ENCODE assay signal across 19 cellular contexts in genomic region chr20:50464725-50465650, GRCh38. TPM values are rescaled to one million over a fixed set of nuclear protein-coding genes. Genes with fewer than 3 reads are reported as not detected.
DNase-seq lines count a peak whose midpoint lies in the region; ATAC-seq, FAIRE-seq and TF ChIP-seq lines count a peak whose summit lies in the region.
"Had no signal": no experiment of that assay in that cellular context is flagged by ENCODE, and none has a peak within 500 bp of the region (broad histone marks: within the 10 kb centered on the region; RNA-seq: fewer than 3 reads in every experiment).

No MANE protein-coding gene starts in this region.

- no peaks in the 10 kb centered on the region for H3K9me1 ChIP-seq in IMR-90 (ENCODE audit: insufficient read depth, low read length)

- CTCF ChIA-PET in IMR-90 (lab: Yijun Ruan, JAX): interaction anchor here (0.7 to 1.7 kb wide), 2 partner anchors 180 to 277 kb away, joined by 3 to 12 read pairs; no protein-coding TSS in a partner anchor

- FAIRE-seq in astrocyte (lab: Jason Lieb, UNC): no peak
- FAIRE-seq: H54 had no signal

- no peaks in the 10 kb centered on the region for H3K27me3 ChIP-seq in BLaER1
- no peaks in the 10 kb centered on the region for H3K27me3 ChIP-seq in IMR-90 (ENCODE audit: control insufficient read depth, insufficient read depth, low read length)
- H3K27me3 ChIP-seq in astrocyte (ENCODE audit: insufficient read depth, low read length): no peaks in the 10 kb centered on the region
- no peaks in the 10 kb centered on the region for H3K27me3 ChIP-seq in osteoblast (ENCODE audit: insufficient read depth, low read length)
- H3K27me3 ChIP-seq: left lung, MG63, neutrophil, tibial nerve had no signal

- H2AK9ac ChIP-seq in IMR-90 (replicated peaks; ENCODE audit: low read depth, low read length, poor library complexity): no peak overlapping the region

- no peak overlapping the region for H3K27ac Mint-ChIP-seq in astrocyte (ENCODE audit: unreplicated experiment)
- H3K27ac Mint-ChIP-seq: activated CD4-positive, alpha-beta T cell treated with anti-CD3 and anti-CD28 coated beads, Interleukin-2, amount 10 ng/mL, durations not matched to agents 7 days and 5 days; activated naive CD8-positive, alpha-beta T cell treated with anti-CD3 and anti-CD28 coated beads, Interleukin-2, amount 50 U/mL, for 24 hours; activated T-cell treated with anti-CD3 and anti-CD28 coated beads, Interleukin-2, amount 50 U/mL, for 24 hours; WTC11 had no signal

- no CpG with 5 or more reads among the region's 14 CpGs for WGBS in IMR-90 (ENCODE audit: extremely low coverage in 2 of 2, insufficient read length in 1 of 2), 2 experiments

- H3K79me1 ChIP-seq in IMR-90 (ENCODE audit: low read depth in 1 of 2, low read length in 2 of 2): peaks cover 0 to 4% of the 10 kb centered on the region in 2 experiments; a peak in 2 of 4 replicates

- H3K9me3 ChIP-seq in BLaER1 (no peaks in the 10 kb centered on the region), IMR-90 (ENCODE audit: control insufficient read depth, insufficient read depth, low read length) (no peaks in the 10 kb centered on the region), astrocyte (ENCODE audit: insufficient read depth, low read depth, low read length) (no peaks in the 10 kb centered on the region), osteoblast (ENCODE audit: low read depth, low read length) (no peaks in the 10 kb centered on the region)
- H3K9me3 ChIP-seq: left lung, MG63, neutrophil, tibial nerve had no signal

- H3K27ac ChIP-seq in BLaER1 (no peak overlapping the region), IMR-90 (ENCODE audit: insufficient read depth, low read length) (no peak overlapping the region), astrocyte (ENCODE audit: low read depth, low read length) (no peak overlapping the region), osteoblast (ENCODE audit: low read depth, low read length) (no peak overlapping the region)
- H3K27ac ChIP-seq: C4-2B, left lung, neutrophil had no signal

- dilution Hi-C loops in IMR-90 (cut with HindIII; ENCODE audit: low sequenced_read_pairs, unreplicated experiment): no loop called here

- H2BK120ac ChIP-seq in IMR-90 (ENCODE audit: low read depth, low read length): 0 out of 2 replicates have a peak overlapping the region, but pooled peaks have one; percentile 4

- H3K4me3 ChIP-seq in BLaER1 (no peak overlapping the region), IMR-90 (ENCODE audit: insufficient read depth, low read depth, low read length) (no peak overlapping the region), astrocyte (ENCODE audit: insufficient read depth, low read depth, low read length) (no peak overlapping the region), osteoblast (ENCODE audit: insufficient read depth, low read length) (no peak overlapping the region)
- H3K4me3 ChIP-seq: left lung, MG63, tibial nerve had no signal

- no peak overlapping the region for H3K56ac ChIP-seq in IMR-90 (ENCODE audit: extremely low read depth, insufficient read depth, low read length)

- no peak for TF ChIP-seq POLR2A in IMR-90 (IDR thresholded peaks at IDR 0.05; ENCODE audit: low read depth, low read length)

- H3K36me3 ChIP-seq in BLaER1 (no peaks in the 10 kb centered on the region), IMR-90 (ENCODE audit: control insufficient read depth, insufficient read depth, low read length) (no peaks in the 10 kb centered on the region), astrocyte (ENCODE audit: insufficient read depth, low read length) (no peaks in the 10 kb centered on the region), osteoblast (ENCODE audit: insufficient read depth, low read length) (no peaks in the 10 kb centered on the region)
- H3K36me3 ChIP-seq: left lung, MG63, neutrophil, tibial nerve had no signal

- H4K20me1 ChIP-seq in BLaER1 (no peaks in the 10 kb centered on the region), IMR-90 (ENCODE audit: insufficient read depth, low read length) (no peaks in the 10 kb centered on the region), astrocyte (ENCODE audit: insufficient read depth, low read length) (no peaks in the 10 kb centered on the region), osteoblast (ENCODE audit: insufficient read depth, low read length) (no peaks in the 10 kb centered on the region)

- no peak overlapping the region for H3K14ac ChIP-seq in IMR-90 (replicated peaks; ENCODE audit: low read depth, low read length)

- peak overlapping the region; percentile 28; the same call in 1 of the 2 replicates for H2AK5ac ChIP-seq in IMR-90 (ENCODE audit: low read depth, low read length)

- TF ChIP-seq RAD21 in IMR-90 (IDR thresholded peaks at IDR 0.05; ENCODE audit: low read length): no peak

- H2AFZ ChIP-seq in IMR-90 (replicated peaks; ENCODE audit: low read length, poor library complexity) (no peak overlapping the region), astrocyte (ENCODE audit: low read depth, low read length) (no peak overlapping the region), osteoblast (ENCODE audit: low read length) (peak overlapping the region; percentile 74)

- H2BK20ac ChIP-seq in IMR-90 (ENCODE audit: low read depth, low read length): no peak overlapping the region

- no peak overlapping the region for H3K23ac ChIP-seq in IMR-90 (ENCODE audit: low read depth, low read length)

- no peaks in the 10 kb centered on the region for H3K9me3 Mint-ChIP-seq in astrocyte (ENCODE audit: unreplicated experiment)
- H3K9me3 Mint-ChIP-seq: activated CD4-positive, alpha-beta T cell treated with anti-CD3 and anti-CD28 coated beads, Interleukin-2, amount 10 ng/mL, durations not matched to agents 7 days and 5 days; activated naive CD8-positive, alpha-beta T cell treated with anti-CD3 and anti-CD28 coated beads, Interleukin-2, amount 50 U/mL, for 24 hours; activated T-cell treated with anti-CD3 and anti-CD28 coated beads, Interleukin-2, amount 50 U/mL, for 24 hours had no signal

- no peak overlapping the region for H4K5ac ChIP-seq in IMR-90 (ENCODE audit: low read depth, low read length)

- H3K79me2 ChIP-seq in astrocyte (ENCODE audit: insufficient read depth, low read length) (no peaks in the 10 kb centered on the region), osteoblast (ENCODE audit: insufficient read depth, low read length) (no peaks in the 10 kb centered on the region)

- TF ChIP-seq CTCF in IMR-90 (conservative IDR thresholded peaks at IDR 0.05; ENCODE audit: low read depth, low read length) (no peak), astrocyte (IDR thresholded peaks at IDR 0.05; ENCODE audit: insufficient read depth, low read depth, low read length) (no peak), osteoblast (IDR thresholded peaks at IDR 0.05; ENCODE audit: extremely low read depth, low read depth, low read length) (no peak)

- H3K4me1 ChIP-seq in BLaER1: peaks cover 23% of the 10 kb centered on the region
- H3K4me1 ChIP-seq in IMR-90 (ENCODE audit: control insufficient read depth, insufficient read depth, low read length): peaks cover 13% of the 10 kb centered on the region
- peaks cover 4% of the 10 kb centered on the region for H3K4me1 ChIP-seq in astrocyte (ENCODE audit: insufficient read depth, low read length)
- H3K4me1 ChIP-seq in osteoblast (ENCODE audit: insufficient read depth, low read length): peaks cover 9% of the 10 kb centered on the region

- H2BK15ac ChIP-seq in IMR-90 (ENCODE audit: low read depth, low read length): peak overlapping the region; percentile 13; the same call in 1 of the 3 replicates

- peaks cover 3% of the 10 kb centered on the region for H3K27me3 Mint-ChIP-seq in astrocyte (ENCODE audit: low read depth, unreplicated experiment)
- H3K27me3 Mint-ChIP-seq: activated naive CD8-positive, alpha-beta T cell treated with anti-CD3 and anti-CD28 coated beads, Interleukin-2, amount 50 U/mL, for 24 hours had no signal

- H3K4ac ChIP-seq in IMR-90 (ENCODE audit: low read depth, low read length): no peak overlapping the region

- H3K4me3 Mint-ChIP-seq in astrocyte (ENCODE audit: unreplicated experiment): no peak overlapping the region
- H3K4me3 Mint-ChIP-seq: activated CD4-positive, alpha-beta T cell treated with anti-CD3 and anti-CD28 coated beads, Interleukin-2, amount 10 ng/mL, durations not matched to agents 7 days and 5 days; activated naive CD8-positive, alpha-beta T cell treated with anti-CD3 and anti-CD28 coated beads, Interleukin-2, amount 50 U/mL, for 24 hours; activated T-cell treated with anti-CD3 and anti-CD28 coated beads, Interleukin-2, amount 50 U/mL, for 24 hours; WTC11 had no signal

- peak; percentile 28 for DNase-seq in IMR-90
- DNase-seq in astrocyte (ENCODE audit: low read depth): no peak
- no peak for DNase-seq in osteoblast (ENCODE audit: insufficient read length, low spot score, missing footprints)
- no peak for DNase-seq in putamen (ENCODE audit: low spot score)
- DNase-seq: NCI-H2081 treated with DMSO at 0.1 percent for 48 hours, NCI-H748 treated with DMSO at 0.1 percent for 48 hours had no signal

- H3K9ac ChIP-seq in BLaER1: no peak overlapping the region
- H3K9ac ChIP-seq in IMR-90 (ENCODE audit: low read depth, low read length): no peak overlapping the region
- no peak overlapping the region for H3K9ac ChIP-seq in astrocyte (ENCODE audit: low read length)

- intact Hi-C loops in IMR-90 (cut with micrococcal nuclease): loop anchor here (1.0 to 10.0 kb wide), 7 partner anchors 63 to 280 kb away; partner anchors contain the start of gene CEBPB

- BruUV-seq in IMR-90 (replicated peaks; lab: Mats Ljungman, UMichigan): no TSS peak

- POLR2A ChIA-PET in IMR-90 (lab: Charles Lee; ENCODE audit: unreplicated experiment): no interaction called here

- peak overlapping the region; percentile 68 for H3K4me2 ChIP-seq in BLaER1
- no peak overlapping the region for H3K4me2 ChIP-seq in IMR-90 (ENCODE audit: low read depth, low read length)
- H3K4me2 ChIP-seq in astrocyte (ENCODE audit: low read length): peak overlapping the region; percentile 66
- peak overlapping the region; percentile 59 for H3K4me2 ChIP-seq in osteoblast (ENCODE audit: insufficient read depth, low read length)

- H3K4me1 Mint-ChIP-seq in astrocyte (ENCODE audit: low read depth, unreplicated experiment): peaks cover 5% of the 10 kb centered on the region

- no peaks in the 10 kb centered on the region for H3K36me3 Mint-ChIP-seq in astrocyte (ENCODE audit: low read depth, unreplicated experiment)
- H3K36me3 Mint-ChIP-seq: WTC11 had no signal

- no peak overlapping the region for H2BK5ac ChIP-seq in IMR-90 (ENCODE audit: low read depth, low read length, poor library complexity, severe bottlenecking)

- H4K91ac ChIP-seq in IMR-90 (ENCODE audit: insufficient read depth, low read depth, low read length): no peak overlapping the region

- in situ Hi-C loops in IMR-90 (cut with MboI; ENCODE audit: low sequenced_read_pairs): loop anchor here (5.0 to 10.0 kb wide), 3 partner anchors 112 to 280 kb away; no protein-coding TSS in a partner anchor

- no peak overlapping the region for H3K18ac ChIP-seq in IMR-90 (ENCODE audit: low read depth, low read length)

- ATAC-seq in IMR-90 (ENCODE audit: low read depth): no peak
- no peak for ATAC-seq in GM19328 (IDR thresholded peaks at IDR 0.05; ENCODE audit: unreplicated experiment)
- no peak for ATAC-seq in HG03097 (IDR thresholded peaks at IDR 0.05; ENCODE audit: low FRiP score, unreplicated experiment)

- no peak overlapping the region for H4K8ac ChIP-seq in IMR-90 (ENCODE audit: low read depth in 2 of 2, low read length in 2 of 2)

RNA-seq across cellular contexts. Expression of gene PTPN1, which starts 45.2 kb away (rescaled TPM):
- total RNA-seq in IMR-90 (2012; rRNA removed): 31.7 and 38.0 TPM in 2 replicates
- polyA plus RNA-seq in IMR-90 (2012; rRNA removed): 37.1 and 37.4 TPM in 2 replicates
- 27.3 and 29.6 TPM in 2 replicates for polyA plus RNA-seq in IMR-90 (2012; cell fraction: cytosol; rRNA removed)
- polyA plus RNA-seq in IMR-90 (2012; cell fraction: nucleus; rRNA removed; ENCODE audit: low replicate concordance): 35.3 and 62.9 TPM in 2 replicates
- 60.6 and 64.9 TPM in 2 replicates for total RNA-seq in astrocyte
- 27.4 and 28.6 TPM in 2 replicates for total RNA-seq in osteoblast
